8 cellular contexts compared by ENCODE assay signal in genomic region chr2:1817256-1818127, GRCh38.
DNase-seq lines count a peak whose midpoint lies in the region; ATAC-seq and TF ChIP-seq lines count a peak whose summit lies in the region.

No MANE protein-coding gene starts in this region.

- intact Hi-C loops in natural killer cell (cut with micrococcal nuclease) = loop anchor here (5.0 kb wide), 1 partner anchor 1105 kb away; no protein-coding TSS in a partner anchor

- no peaks in the 10 kb centered on the region for H3K36me3 Mint-ChIP-seq in natural killer cell
- no peaks in the 10 kb centered on the region for H3K36me3 Mint-ChIP-seq in stimulated activated effector memory CD8-positive, alpha-beta T cell treated with anti-CD3 and anti-CD28 coated beads, Interleukin-12 subunit alpha, Interleukin-12 subunit beta, amount 100 ng/mL, for 72 hours

- peak overlapping the region; percentile 70 for H3K9ac ChIP-seq in fibroblast of lung (ENCODE audit: insufficient read depth, low read length)

- peak overlapping the region; percentile 58 for H3K4me2 ChIP-seq in fibroblast of lung (ENCODE audit: extremely low read depth, insufficient read depth, low read length)

- H3K79me2 ChIP-seq in fibroblast of lung (ENCODE audit: control insufficient read depth, insufficient read depth, low read length) = no peaks in the 10 kb centered on the region

- no peak overlapping the region for H3K4me3 Mint-ChIP-seq in natural killer cell
- H3K4me3 Mint-ChIP-seq in stimulated activated effector memory CD8-positive, alpha-beta T cell treated with anti-CD3 and anti-CD28 coated beads, Interleukin-12 subunit alpha, Interleukin-12 subunit beta, amount 100 ng/mL, for 72 hours = no peak overlapping the region

- peak overlapping the region in 1 of 4 experiments; percentile 7 for H3K4me3 ChIP-seq in fibroblast of lung (replicated peaks in 1 of 4; ENCODE audit: control extremely low read depth in 1 of 4, insufficient read depth in 1 of 4, low read depth in 3 of 4, low read length in 4 of 4)

- no peak overlapping the region for H2AFZ ChIP-seq in fibroblast of lung (ENCODE audit: low read length)

- H3K27ac ChIP-seq in fibroblast of lung (ENCODE audit: insufficient read depth, low read length) = peak overlapping the region; percentile 88

- no peaks in the 10 kb centered on the region for H3K36me3 ChIP-seq in fibroblast of lung (ENCODE audit: control insufficient read depth, insufficient read depth, low read length)

- TF ChIP-seq CTCF in fibroblast of lung (conservative IDR thresholded peaks at IDR 0.05 in 1 of 2, IDR thresholded peaks at IDR 0.05 in 1 of 2; ENCODE audit: low read depth in 1 of 2, low read length in 2 of 2) (peak; percentile 94), natural killer cell (IDR thresholded peaks at IDR 0.05) (peak; percentile 81)

- peak; percentile 92 for ATAC-seq in HG02885 (IDR thresholded peaks at IDR 0.05; ENCODE audit: poor library complexity, unreplicated experiment)
- ATAC-seq in natural killer cell = peak; percentile 74 to 98 (median 91)
- ATAC-seq in stimulated activated effector memory CD8-positive, alpha-beta T cell treated with anti-CD3 and anti-CD28 coated beads, Interleukin-12 subunit alpha, Interleukin-12 subunit beta, amount 100 ng/mL, for 72 hours = peak; percentile 63

- peak; percentile 62 for DNase-seq in NCI-H82 (lab: John Stamatoyannopoulos, UW)
- DNase-seq in NCI-H82 treated with DMSO at 0.1 percent for 48 hours (lab: John Stamatoyannopoulos, UW; ENCODE audit: unreplicated experiment) = no peak
- peak; percentile 42 for DNase-seq in NCI-H69 (lab: John Stamatoyannopoulos, UW)
- DNase-seq in activated T-cell treated with anti-CD3 and anti-CD28 coated beads, Interleukin-2, amount 50 U/mL, for 48 hours = peak; percentile 72 to 76
- peak; percentile 97 to 98 for DNase-seq in fibroblast of lung (ENCODE audit: low read depth in 2 of 2)
- DNase-seq in natural killer cell = peak; percentile 55
- peak; percentile 43 to 65 for DNase-seq in stimulated activated effector memory CD8-positive, alpha-beta T cell treated with anti-CD3 and anti-CD28 coated beads, Interleukin-12 subunit alpha, Interleukin-12 subunit beta, amount 100 ng/mL, for 72 hours (ENCODE audit: low spot score in 2 of 2)

- no peaks in the 10 kb centered on the region for H3K9me3 ChIP-seq in fibroblast of lung (ENCODE audit: control insufficient read depth, insufficient read depth, low read depth, low read length)

- H4K20me1 ChIP-seq in fibroblast of lung (ENCODE audit: control insufficient read depth, extremely low read depth, insufficient read depth, low read length) = no peaks in the 10 kb centered on the region

- no peak overlapping the region for H3K27ac Mint-ChIP-seq in natural killer cell
- H3K27ac Mint-ChIP-seq in stimulated activated effector memory CD8-positive, alpha-beta T cell treated with anti-CD3 and anti-CD28 coated beads, Interleukin-12 subunit alpha, Interleukin-12 subunit beta, amount 100 ng/mL, for 72 hours = no peak overlapping the region

- peaks cover 15% of the 10 kb centered on the region for H3K4me1 ChIP-seq in fibroblast of lung (ENCODE audit: control insufficient read depth, extremely low read depth, insufficient read depth, low read length)

- no peaks in the 10 kb centered on the region for H3K27me3 ChIP-seq in fibroblast of lung (ENCODE audit: control insufficient read depth, insufficient read depth, low read length)

- peaks cover 0 to 3% of the 10 kb centered on the region in 2 donors for H3K27me3 Mint-ChIP-seq in natural killer cell (ENCODE audit: low read depth in 2 of 2)

- peaks cover 0 to 7% of the 10 kb centered on the region in 2 donors for H3K4me1 Mint-ChIP-seq in natural killer cell
- no peaks in the 10 kb centered on the region for H3K4me1 Mint-ChIP-seq in stimulated activated effector memory CD8-positive, alpha-beta T cell treated with anti-CD3 and anti-CD28 coated beads, Interleukin-12 subunit alpha, Interleukin-12 subunit beta, amount 100 ng/mL, for 72 hours

- no peaks in the 10 kb centered on the region for H3K9me3 Mint-ChIP-seq in natural killer cell
- no peaks in the 10 kb centered on the region for H3K9me3 Mint-ChIP-seq in stimulated activated effector memory CD8-positive, alpha-beta T cell treated with anti-CD3 and anti-CD28 coated beads, Interleukin-12 subunit alpha, Interleukin-12 subunit beta, amount 100 ng/mL, for 72 hours
